7 cellular contexts compared by ENCODE assay signal in the genomic region with DNA sequence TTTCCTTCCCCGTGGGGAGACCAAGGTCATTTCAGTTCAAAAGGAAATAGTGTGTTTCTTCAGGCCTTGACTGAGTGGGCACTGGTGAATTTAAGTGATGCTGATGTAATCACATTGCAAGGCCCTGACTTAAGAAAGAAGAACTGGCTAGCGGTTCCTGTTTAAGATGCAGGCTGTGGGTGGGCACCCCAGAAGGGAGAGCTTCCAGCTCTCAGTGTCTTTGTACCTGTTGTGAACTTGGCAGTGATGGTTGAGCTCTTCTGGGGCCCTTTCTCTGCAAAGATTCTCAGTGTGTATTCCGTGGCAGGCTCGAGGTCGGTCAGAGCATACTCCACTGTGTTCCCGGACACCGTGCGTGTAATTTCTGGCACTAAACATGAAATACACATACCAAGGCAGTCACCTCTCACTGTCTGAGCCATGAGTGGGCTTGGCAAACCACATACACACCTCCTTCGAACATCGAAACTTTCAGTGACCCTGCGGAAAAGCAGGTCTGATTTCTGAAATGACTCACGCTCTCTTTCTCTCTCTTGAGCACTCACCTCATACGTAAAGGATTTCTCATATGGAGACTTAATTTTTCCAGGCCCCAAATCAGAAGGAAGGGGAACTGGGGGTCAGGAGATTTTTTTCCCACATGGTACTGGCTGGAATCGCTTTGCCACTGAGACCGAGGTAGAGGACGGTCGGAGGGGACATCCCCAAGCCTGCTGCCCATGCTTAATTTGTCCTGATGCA.
DNase-seq lines count a peak whose midpoint lies in the region; ATAC-seq, FAIRE-seq and TF ChIP-seq lines count a peak whose summit lies in the region.

No MANE protein-coding gene starts in this region.

- no peaks in the 10 kb centered on the region for H3K9me3 ChIP-seq in endodermal cell (ENCODE audit: control insufficient read depth, low read length)

- WGBS in endodermal cell (ENCODE audit: insufficient coverage in 1 of 2, insufficient read length in 1 of 2), 2 experiments, result 94 to 98% methylated on average over 12 to 17 of the region's 17 CpGs

- H3K36me3 ChIP-seq in bronchial epithelial cell (ENCODE audit: control insufficient read depth, insufficient read depth, low read length), result peaks cover 4% of the 10 kb centered on the region
- peaks cover 65% of the 10 kb centered on the region for H3K36me3 ChIP-seq in endodermal cell (ENCODE audit: control insufficient read depth, insufficient read depth, low read length)

- H3K4me3 Mint-ChIP-seq in endodermal cell, result no peak overlapping the region

- peak; percentile 11 for DNase-seq in HCEC 1CT
- DNase-seq in NOMO-1 (lab: John Stamatoyannopoulos, UW; ENCODE audit: unreplicated experiment in 2 of 2), result peak; percentile 46 to 58
- DNase-seq in bronchial epithelial cell (ENCODE audit: low read depth), result peak; percentile 98
- DNase-seq in pons (ENCODE audit: low spot score), result peak; percentile 74
- DNase-seq in endodermal cell, result no peak
- no peak for DNase-seq in NCI-H1436 (lab: John Stamatoyannopoulos, UW)

- ATAC-seq in GM18519 (IDR thresholded peaks at IDR 0.05; ENCODE audit: low FRiP score, unreplicated experiment), result peak; percentile 85

- no peak overlapping the region for H3K27ac Mint-ChIP-seq in endodermal cell

- no peak for TF ChIP-seq CTCF in bronchial epithelial cell (IDR thresholded peaks at IDR 0.05; ENCODE audit: insufficient read depth, low read length, severe bottlenecking)
- TF ChIP-seq CTCF in endodermal cell (conservative IDR thresholded peaks at IDR 0.05), result no peak

- H3K27me3 ChIP-seq in bronchial epithelial cell (ENCODE audit: control insufficient read depth, insufficient read depth, low read length) (no peaks in the 10 kb centered on the region), endodermal cell (ENCODE audit: control insufficient read depth, insufficient read depth, low read length, poor library complexity, severe bottlenecking) (no peaks in the 10 kb centered on the region)

- no peaks in the 10 kb centered on the region for H3K4me1 ChIP-seq in endodermal cell (ENCODE audit: control insufficient read depth, insufficient read depth, low read length)

- peaks cover 3% of the 10 kb centered on the region for H3K4me1 Mint-ChIP-seq in endodermal cell

- peak; percentile 84 for FAIRE-seq in bronchial epithelial cell (lab: Jason Lieb, UNC)

- H3K36me3 Mint-ChIP-seq in endodermal cell (ENCODE audit: low read depth), result peaks cover 73% of the 10 kb centered on the region

- H3K9ac ChIP-seq in endodermal cell (ENCODE audit: extremely low read depth, low read length, poor library complexity, severe bottlenecking), result no peak overlapping the region

- no peak overlapping the region for H3K27ac ChIP-seq in endodermal cell (ENCODE audit: low read depth, low read length)

- H3K27me3 Mint-ChIP-seq in endodermal cell (ENCODE audit: insufficient read depth), result no peaks in the 10 kb centered on the region

- H3K4me3 ChIP-seq in bronchial epithelial cell (ENCODE audit: low read depth, low read length) (no peak overlapping the region), endodermal cell (ENCODE audit: low read length) (no peak overlapping the region)

- no peaks in the 10 kb centered on the region for H3K9me3 Mint-ChIP-seq in endodermal cell

Comparison
In these comparisons a context has a peak if more than half of its experiments do, and no peak if none do; other contexts are left out.
1. DNase-seq: peak in HCEC 1CT (single experiment), NOMO-1 (2 of 2), bronchial epithelial cell (single experiment) and pons (single experiment); none in endodermal cell (single experiment) and NCI-H1436 (single experiment).